Comparison of ENCODE assay signal across 25 cellular contexts in the genomic region with DNA sequence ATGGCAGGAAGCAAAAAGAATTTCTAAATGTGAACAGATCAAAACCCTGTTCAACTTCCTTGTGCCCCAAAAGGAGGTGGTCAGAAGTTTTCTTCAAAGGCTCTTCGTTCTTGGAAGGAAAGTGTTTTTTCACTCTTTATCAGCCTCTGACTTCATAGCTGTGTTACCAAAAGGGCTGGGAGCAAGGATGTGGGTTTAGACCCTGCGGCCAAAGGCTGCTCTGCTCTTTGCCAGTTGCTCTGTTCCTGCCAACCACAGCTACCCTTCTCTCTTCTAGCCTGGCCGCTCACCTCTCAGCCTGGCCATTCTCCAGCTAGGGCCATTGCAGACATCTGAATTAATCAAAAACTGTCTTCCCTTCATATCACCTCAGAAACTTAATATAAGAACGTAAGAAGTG.
"Had no signal": no experiment of that assay in that cellular context is flagged by ENCODE, and none has a peak within 500 bp of the region (broad histone marks: within the 10 kb centered on the region; RNA-seq: fewer than 3 reads in every experiment).

No MANE protein-coding gene starts in this region.

- ATAC-seq: activated naive CD8-positive, alpha-beta T cell treated with anti-CD3 and anti-CD28 coated beads, Interleukin-2, amount 50 U/mL, for 24 hours; activated T-cell treated with anti-CD3 and anti-CD28 coated beads, Interleukin-2, amount 50 U/mL, for 72 hours; heart right ventricle; lower lobe of right lung; mucosa of descending colon; stimulated activated naive B cell treated with anti-CD40 and anti-IgM and Interleukin-4, amounts not matched to agents 10 μg/mL and 1 μg/mL and 100 μg/mL, for 72 hours had no signal

- H3K27me3 ChIP-seq: neural progenitor cell, vagina had no signal

- H3K4me2 ChIP-seq: neural progenitor cell had no signal

- H3K4me1 ChIP-seq: heart right ventricle, lower lobe of right lung, neural progenitor cell, vagina had no signal

- H3K4me3 ChIP-seq: heart right ventricle, lower lobe of right lung, mucosa of descending colon, neural progenitor cell, thoracic aorta, vagina had no signal

- H3K9me3 ChIP-seq: heart right ventricle, lower lobe of right lung, mucosa of descending colon, thoracic aorta, vagina had no signal

- DNase-seq: activated CD4-positive, alpha-beta T cell treated with anti-CD3 and anti-CD28 coated beads, Interleukin-2, amount 50 U/mL, for 1 hour; activated CD4-positive, CD25-positive, alpha-beta regulatory T cell treated with anti-CD3 and anti-CD28 coated beads, Interleukin-2, amount 50 U/mL, for 72 hours; activated effector memory CD4-positive, alpha-beta T cell treated with Interleukin-2 at 50 U/mL for 16 hours; activated naive CD4-positive, alpha-beta T cell treated with anti-CD3 and anti-CD28 coated beads for 36 hours; activated naive CD8-positive, alpha-beta T cell treated with anti-CD3 and anti-CD28 coated beads, Interleukin-2, amount 50 U/mL, for 24 hours; activated T-cell treated with anti-CD3 and anti-CD28 coated beads, Interleukin-2, amount 50 U/mL, for 72 hours; cortex of kidney; effector CD4-positive, alpha-beta T cell; foreskin fibroblast; heart right ventricle; kidney; lower lobe of right lung; mesendoderm; mucosa of descending colon; posterior cingulate gyrus; retina; stimulated activated CD4-positive, alpha-beta T cell treated with anti-CD3 and anti-CD28 coated beads, Interleukin-2, amount 100 ng/mL, for 48 hours; stimulated activated CD8-positive, alpha-beta memory T cell treated with anti-CD3 and anti-CD28 coated beads, Interleukin-4, amount 100 ng/mL, for 48 hours; stimulated activated naive B cell treated with anti-CD40 and anti-IgM and Interleukin-4, amounts not matched to agents 10 μg/mL and 1 μg/mL and 100 μg/mL, for 72 hours; T-helper 1 cell; T-helper 9 cell; WERI-Rb-1 had no signal

- H3K27ac ChIP-seq: heart right ventricle, lower lobe of right lung, neural progenitor cell, vagina, WERI-Rb-1 had no signal

- H3K36me3 ChIP-seq: heart right ventricle, lower lobe of right lung, neural progenitor cell, thoracic aorta, vagina, WERI-Rb-1 had no signal

- H2AFZ ChIP-seq: neural progenitor cell had no signal
